26 cellular contexts compared by ENCODE assay signal in genomic region chr3:128193153-128193552, GRCh38.
"Had no signal": no experiment of that assay in that cellular context is flagged by ENCODE, and none has a peak within 500 bp of the region (broad histone marks: within the 10 kb centered on the region; RNA-seq: fewer than 3 reads in every experiment).

No MANE protein-coding gene starts in this region.

- H3K4me3 ChIP-seq: coronary artery, gastrocnemius medialis, heart right ventricle, left lung, lower lobe of right lung, ovary, psoas muscle, sigmoid colon, stomach, testis, tibial artery, upper lobe of left lung had no signal

- H3K27ac Mint-ChIP-seq: natural killer cell; stimulated activated effector memory CD8-positive, alpha-beta T cell treated with anti-CD3 and anti-CD28 coated beads, Interleukin-12 subunit alpha, Interleukin-12 subunit beta, amount 100 ng/mL, for 72 hours had no signal

- H3K36me3 ChIP-seq: gastrocnemius medialis, heart right ventricle, left lung, lower lobe of right lung, ovary, sigmoid colon, stomach, tibial artery, upper lobe of left lung had no signal

- H3K27me3 ChIP-seq: gastrocnemius medialis, heart right ventricle, left lung, ovary, sigmoid colon, stomach, testis, tibial artery, upper lobe of left lung had no signal

- H3K27me3 Mint-ChIP-seq: effector memory CD8-positive, alpha-beta T cell had no signal

- H3K36me3 Mint-ChIP-seq: natural killer cell; stimulated activated effector memory CD8-positive, alpha-beta T cell treated with anti-CD3 and anti-CD28 coated beads, Interleukin-12 subunit alpha, Interleukin-12 subunit beta, amount 100 ng/mL, for 72 hours had no signal

- H3K4me3 Mint-ChIP-seq: effector memory CD8-positive, alpha-beta T cell; natural killer cell; stimulated activated effector memory CD8-positive, alpha-beta T cell treated with anti-CD3 and anti-CD28 coated beads, Interleukin-12 subunit alpha, Interleukin-12 subunit beta, amount 100 ng/mL, for 72 hours had no signal

- H3K9me3 Mint-ChIP-seq: effector memory CD8-positive, alpha-beta T cell; natural killer cell; stimulated activated effector memory CD8-positive, alpha-beta T cell treated with anti-CD3 and anti-CD28 coated beads, Interleukin-12 subunit alpha, Interleukin-12 subunit beta, amount 100 ng/mL, for 72 hours had no signal

- H3K9me3 ChIP-seq: gastrocnemius medialis, heart right ventricle, left lung, lower lobe of right lung, ovary, psoas muscle, sigmoid colon, stomach, testis, tibial artery, upper lobe of left lung had no signal

- DNase-seq: dermis blood vessel endothelial cell; effector memory CD8-positive, alpha-beta T cell; foreskin fibroblast; gastrocnemius medialis; heart right ventricle; hippocampal formation; left cardiac atrium; left lung; lower lobe of right lung; natural killer cell; occipital lobe; ovary; posterior cingulate gyrus; psoas muscle; right cardiac atrium; sigmoid colon; stimulated activated CD4-positive, alpha-beta T cell treated with anti-CD3 and anti-CD28 coated beads, Interleukin-2, amount 100 ng/mL, for 24 hours; stimulated activated CD4-positive, alpha-beta T cell treated with anti-CD3 and anti-CD28 coated beads, Interleukin-4, amount 100 ng/mL, for 24 hours; stimulated activated naive CD4-positive, alpha-beta T cell treated with Interleukin-2 at 50 U/mL for 16 hours; stomach; substantia nigra; testis; tibial artery; upper lobe of left lung had no signal

- H3K27ac ChIP-seq: coronary artery, gastrocnemius medialis, left lung, lower lobe of right lung, ovary, psoas muscle, testis, tibial artery, upper lobe of left lung had no signal

- H3K4me1 ChIP-seq: lower lobe of right lung had no signal
